1 cellular context compared by ENCODE assay signal in the genomic region with DNA sequence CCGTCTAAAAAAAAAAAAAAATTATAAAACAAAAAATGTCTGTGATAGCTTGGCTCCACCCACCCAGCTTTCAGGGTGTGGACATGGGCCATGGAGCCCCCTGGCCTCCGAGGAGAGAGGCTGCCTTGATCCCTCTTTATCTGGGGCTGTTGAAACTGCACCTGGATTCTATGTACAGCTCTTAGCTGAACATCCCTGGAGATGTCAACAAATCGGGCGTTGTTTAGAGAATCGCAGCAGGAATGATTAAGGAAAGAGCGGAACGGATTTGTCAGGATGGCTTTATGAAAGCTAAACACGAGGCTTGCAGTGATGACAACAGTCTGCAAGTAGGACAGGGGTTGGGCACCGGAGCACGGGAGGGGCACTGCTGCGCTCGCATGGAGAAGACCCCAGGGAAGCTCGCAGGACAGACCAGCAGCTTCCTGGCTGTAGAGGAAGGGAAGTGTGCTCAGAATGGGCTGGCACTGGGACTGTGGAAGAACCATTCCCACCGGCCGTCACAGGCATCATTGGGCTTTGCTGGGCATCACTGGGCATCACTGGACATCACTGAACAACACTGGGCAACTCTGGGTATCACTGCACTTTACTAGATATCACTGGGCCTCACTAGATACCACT.
TF ChIP-seq lines count a peak whose summit lies in the region.

No MANE protein-coding gene starts in this region.

TF ChIP-seq in HepG2, 621 proteins besides CTCF, POLR2A, EP300 and RAD21 (continued from another document):
- TF ChIP-seq, protein P1, sequence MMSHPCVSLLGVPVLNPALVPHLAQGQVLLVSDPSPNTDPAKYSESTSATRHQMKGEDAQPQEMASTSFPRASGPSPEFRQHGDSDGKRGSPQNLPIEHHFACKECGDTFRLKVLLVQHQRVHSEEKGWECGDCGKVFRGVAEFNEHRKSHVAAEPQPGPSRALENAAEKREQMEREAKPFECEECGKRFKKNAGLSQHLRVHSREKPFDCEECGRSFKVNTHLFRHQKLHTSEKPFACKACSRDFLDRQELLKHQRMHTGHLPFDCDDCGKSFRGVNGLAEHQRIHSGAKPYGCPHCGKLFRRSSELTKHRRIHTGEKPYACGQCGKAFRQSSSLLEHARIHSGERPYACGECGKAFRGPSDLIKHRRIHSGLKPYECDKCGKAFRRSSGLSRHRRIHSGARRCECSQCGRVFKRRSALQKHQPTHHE (CRISPR knock-in tag; IDR thresholded peaks at IDR 0.05; ENCODE audit: borderline replicate concordance), result no peak
- TF ChIP-seq ZNF282 (IDR thresholded peaks at IDR 0.05; ENCODE audit: partially characterized antibody) (no peak), MIER3 (CRISPR knock-in tag; IDR thresholded peaks at IDR 0.05; ENCODE audit: borderline replicate concordance) (no peak), GLI4 (CRISPR knock-in tag; IDR thresholded peaks at IDR 0.05; ENCODE audit: borderline replicate concordance) (no peak), ZNF256 (CRISPR knock-in tag; conservative IDR thresholded peaks at IDR 0.05) (no peak), RARG (CRISPR knock-in tag; IDR thresholded peaks at IDR 0.05; ENCODE audit: low read depth) (no peak)
- TF ChIP-seq, protein P2, sequence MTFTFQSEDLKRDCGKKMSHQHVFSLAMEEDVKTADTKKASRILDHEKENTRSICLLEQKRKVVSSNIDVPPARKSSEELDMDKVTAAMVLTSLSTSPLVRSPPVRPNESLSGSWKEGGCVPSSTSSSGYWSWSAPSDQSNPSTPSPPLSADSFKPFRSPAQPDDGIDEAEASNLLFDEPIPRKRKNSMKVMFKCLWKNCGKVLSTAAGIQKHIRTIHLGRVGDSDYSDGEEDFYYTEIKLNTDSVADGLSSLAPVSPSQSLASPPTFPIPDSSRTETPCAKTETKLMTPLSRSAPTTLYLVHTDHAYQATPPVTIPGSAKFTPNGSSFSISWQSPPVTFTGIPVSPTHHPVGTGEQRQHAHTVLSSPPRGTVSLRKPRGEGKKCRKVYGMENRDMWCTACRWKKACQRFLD (CRISPR knock-in tag; IDR thresholded peaks at IDR 0.05; ENCODE audit: borderline replicate concordance), result no peak
